9 cellular contexts compared by ENCODE assay signal in genomic region chr1:27342391-27342777, GRCh38. TPM values are rescaled to one million over a fixed set of nuclear protein-coding genes. Genes with fewer than 3 reads are reported as not detected.
DNase-seq lines count a peak whose midpoint lies in the region; ATAC-seq lines count a peak whose summit lies in the region.
"Had no signal": no experiment of that assay in that cellular context is flagged by ENCODE, and none has a peak within 500 bp of the region (broad histone marks: within the 10 kb centered on the region; RNA-seq: fewer than 3 reads in every experiment).

No MANE protein-coding gene starts in this region.

- peaks cover 25% of the 10 kb centered on the region for H3K36me3 Mint-ChIP-seq in T-helper 2 cell treated with Interferon-gamma antibody and Interleukin-4, amounts not matched to agents 5 μg/mL and 100 μg/mL, for 36 hours (ENCODE audit: low read depth)
- H3K36me3 Mint-ChIP-seq in stimulated activated memory B cell treated with anti-CD40 and anti-IgM and Interleukin-4, amounts not matched to agents 10 μg/mL and 1 μg/mL and 100 μg/mL, for 72 hours = peaks cover 22% of the 10 kb centered on the region

- H3K27me3 Mint-ChIP-seq in T-helper 2 cell treated with Interferon-gamma antibody and Interleukin-4, amounts not matched to agents 5 μg/mL and 100 μg/mL, for 36 hours (ENCODE audit: low read depth) = no peaks in the 10 kb centered on the region
- no peaks in the 10 kb centered on the region for H3K27me3 Mint-ChIP-seq in stimulated activated memory B cell treated with anti-CD40 and anti-IgM and Interleukin-4, amounts not matched to agents 10 μg/mL and 1 μg/mL and 100 μg/mL, for 72 hours

- ATAC-seq in esophagus mucosa (peak; percentile 47), GM19035 (IDR thresholded peaks at IDR 0.05; ENCODE audit: unreplicated experiment) (no peak), HG03469 (IDR thresholded peaks at IDR 0.05; ENCODE audit: unreplicated experiment) (no peak), GM19351 (IDR thresholded peaks at IDR 0.05; ENCODE audit: unreplicated experiment) (no peak)
- peak; percentile 56 for ATAC-seq in stimulated activated memory B cell treated with anti-CD40 and anti-IgM and Interleukin-4, amounts not matched to agents 10 μg/mL and 1 μg/mL and 100 μg/mL, for 72 hours

- peak overlapping the region; percentile 85 for H3K4me3 Mint-ChIP-seq in T-helper 2 cell treated with Interferon-gamma antibody and Interleukin-4, amounts not matched to agents 5 μg/mL and 100 μg/mL, for 36 hours
- H3K4me3 Mint-ChIP-seq in stimulated activated memory B cell treated with anti-CD40 and anti-IgM and Interleukin-4, amounts not matched to agents 10 μg/mL and 1 μg/mL and 100 μg/mL, for 72 hours = peak overlapping the region; percentile 84

- H3K27ac Mint-ChIP-seq in T-helper 2 cell treated with Interferon-gamma antibody and Interleukin-4, amounts not matched to agents 5 μg/mL and 100 μg/mL, for 36 hours = peak overlapping the region; percentile 86
- peak overlapping the region; percentile 80 for H3K27ac Mint-ChIP-seq in stimulated activated memory B cell treated with anti-CD40 and anti-IgM and Interleukin-4, amounts not matched to agents 10 μg/mL and 1 μg/mL and 100 μg/mL, for 72 hours

- H3K4me1 Mint-ChIP-seq in T-helper 2 cell treated with Interferon-gamma antibody and Interleukin-4, amounts not matched to agents 5 μg/mL and 100 μg/mL, for 36 hours (ENCODE audit: low read depth) = peaks cover 38% of the 10 kb centered on the region
- peaks cover 76% of the 10 kb centered on the region for H3K4me1 Mint-ChIP-seq in stimulated activated memory B cell treated with anti-CD40 and anti-IgM and Interleukin-4, amounts not matched to agents 10 μg/mL and 1 μg/mL and 100 μg/mL, for 72 hours

- H3K9me3 Mint-ChIP-seq in T-helper 2 cell treated with Interferon-gamma antibody and Interleukin-4, amounts not matched to agents 5 μg/mL and 100 μg/mL, for 36 hours = no peaks in the 10 kb centered on the region
- H3K9me3 Mint-ChIP-seq in stimulated activated memory B cell treated with anti-CD40 and anti-IgM and Interleukin-4, amounts not matched to agents 10 μg/mL and 1 μg/mL and 100 μg/mL, for 72 hours = no peaks in the 10 kb centered on the region

- DNase-seq in NCI-H146 (lab: John Stamatoyannopoulos, UW) = peak; percentile 3
- DNase-seq in NCI-H146 treated with DMSO at 0.1 percent for 48 hours (lab: John Stamatoyannopoulos, UW; ENCODE audit: unreplicated experiment) = no peak
- peak; percentile 28 for DNase-seq in T-helper 2 cell treated with Interferon-gamma antibody and Interleukin-4, amounts not matched to agents 5 μg/mL and 100 μg/mL, for 36 hours (ENCODE audit: low spot score)

RNA-seq across cellular contexts. Expression of gene SYTL1, which starts 0.6 kb away (rescaled TPM):
- 113 TPM for total RNA-seq in esophagus mucosa

RNA-seq across cellular contexts. Expression of gene TMEM222, which starts 20.4 kb away (rescaled TPM):
- total RNA-seq in esophagus mucosa = 38.6 TPM

RNA-seq across cellular contexts. Expression of gene MAP3K6, which starts 24.4 kb away (rescaled TPM):
- total RNA-seq in esophagus mucosa = 76.3 TPM

RNA-seq across cellular contexts. Expression of gene FCN3, which starts 32.2 kb away (rescaled TPM):
- total RNA-seq in esophagus mucosa = 2.4 TPM
- total RNA-seq: T-helper 2 cell treated with Interferon-gamma antibody and Interleukin-4, amounts not matched to agents 100 ng/mL and 5 ng/mL, for 36 hours had no signal

RNA-seq across cellular contexts. Expression of gene CD164L2, which starts 40.7 kb away (rescaled TPM):
- total RNA-seq in esophagus mucosa = 12.2 TPM
- total RNA-seq: T-helper 2 cell treated with Interferon-gamma antibody and Interleukin-4, amounts not matched to agents 100 ng/mL and 5 ng/mL, for 36 hours had no signal

Comparison
In these comparisons a context has a peak if more than half of its experiments do, and no peak if none do; other contexts are left out.
1. ATAC-seq: peak in esophagus mucosa (single experiment) and stimulated activated memory B cell treated with anti-CD40 and anti-IgM and Interleukin-4, amounts not matched to agents 10 μg/mL and 1 μg/mL and 100 μg/mL, for 72 hours (single experiment); none in GM19035 (single experiment), HG03469 (single experiment) and GM19351 (single experiment).